Comparison of ENCODE assay signal across 1 cellular context in the genomic region with DNA sequence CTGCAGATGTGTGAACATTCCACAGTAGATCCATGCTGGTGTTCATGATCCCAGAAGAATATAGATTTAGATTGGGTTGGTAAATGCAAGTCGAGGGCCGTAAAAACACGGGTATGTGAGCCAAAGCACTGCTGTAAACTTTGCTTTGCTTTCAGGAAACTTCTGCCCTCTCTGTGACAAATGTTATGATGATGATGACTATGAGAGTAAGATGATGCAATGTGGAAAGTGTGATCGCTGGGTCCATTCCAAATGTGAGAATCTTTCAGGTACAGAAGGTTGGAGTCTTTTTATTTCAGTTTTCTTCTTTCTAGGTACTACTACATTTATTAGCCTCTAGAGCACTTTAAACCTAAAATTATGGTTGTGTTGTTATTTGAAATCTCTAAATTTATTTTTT.
TF ChIP-seq lines count a peak whose summit lies in the region.

No MANE protein-coding gene starts in this region.

TF ChIP-seq in HepG2, 621 proteins besides CTCF, POLR2A, EP300 and RAD21:
- peak; percentile 36; the same call in 1 of the 2 replicates for TF ChIP-seq ATF7 (IDR thresholded peaks at IDR 0.05)
- TF ChIP-seq ATF7 (CRISPR knock-in tag; IDR thresholded peaks at IDR 0.05): no peak
- TF ChIP-seq ZBTB7A (CRISPR knock-in tag; IDR thresholded peaks at IDR 0.05): no peak
TF ChIP-seq in HepG2: peak in this region for 1.
